In genomic region chr11:76677010-76677771, GRCh38 we compare ENCODE assay signal across 27 cellular contexts. TPM values are rescaled to one million over a fixed set of nuclear protein-coding genes. Genes with fewer than 3 reads are reported as not detected.
DNase-seq lines count a peak whose midpoint lies in the region; ATAC-seq, FAIRE-seq and TF ChIP-seq lines count a peak whose summit lies in the region.
"Had no signal": no experiment of that assay in that cellular context is flagged by ENCODE, and none has a peak within 500 bp of the region (broad histone marks: within the 10 kb centered on the region; RNA-seq: fewer than 3 reads in every experiment).

No MANE protein-coding gene starts in this region.

- POLR2A ChIA-PET in K562 (lab: Yijun Ruan, JAX): interaction anchor here (1.1 kb wide), 1 partner anchor 19 kb away, joined by 3 read pairs; no protein-coding TSS in a partner anchor

- FAIRE-seq in K562 (lab: Jason Lieb, UNC): no peak

- H3K4me1 Mint-ChIP-seq in activated naive CD4-positive, alpha-beta T cell treated with anti-CD3 and anti-CD28 coated beads, Interleukin-2, amount 10 ng/mL, durations not matched to agents 7 days and 5 days: peaks cover 39% of the 10 kb centered on the region
- H3K4me1 Mint-ChIP-seq: endodermal cell had no signal

- no TSS peak for BruUV-seq in K562 (replicated peaks; lab: Mats Ljungman, UMichigan)

- H3K27me3 ChIP-seq in K562 (ENCODE audit: control insufficient read depth in 2 of 2, insufficient read depth in 2 of 2, low read length in 2 of 2) (peaks cover 3 to 51% of the 10 kb centered on the region in 2 experiments; a peak in 4 of 5 replicates), smooth muscle cell (ENCODE audit: low read depth) (no peaks in the 10 kb centered on the region)
- H3K27me3 ChIP-seq: right lobe of liver had no signal

- peak; percentile 35 for DNase-seq in activated naive CD4-positive, alpha-beta T cell treated with anti-CD3 and anti-CD28 coated beads, Interleukin-2, amount 10 ng/mL, durations not matched to agents 7 days and 5 days
- no peak for DNase-seq in activated naive CD4-positive, alpha-beta T cell treated with anti-CD3 and anti-CD28 coated beads, Interleukin-2, amount 50 U/mL, for 72 hours (ENCODE audit: low spot score in 2 of 2)
- DNase-seq in HFF-Myc (ENCODE audit: extremely low read depth, low read depth) (no peak), K562 (ENCODE audit: extremely low read depth in 1 of 4, low spot score in 3 of 4) (no peak), smooth muscle cell (lab: John Stamatoyannopoulos, UW; ENCODE audit: unreplicated experiment) (no peak), NCI-H2029 treated with DMSO at 0.1 percent for 48 hours (lab: John Stamatoyannopoulos, UW) (no peak), HuH-7.5 (ENCODE audit: low spot score) (no peak), EL (no peak)
- DNase-seq: activated gamma-delta T cell treated with Interleukin-2 at 50 U/mL for 16 hours; amygdala; CD4-positive, alpha-beta T cell; cortex of kidney; DMS 273 treated with DMSO at 0.1 percent for 48 hours; endodermal cell; GF-D8; glutamatergic neuron; midbrain; NCI-H1436; NCI-H510A treated with DMSO at 0.1 percent for 48 hours; NK-92 treated with Interleukin-12 subunit alpha and Interleukin-12 subunit beta, amount 100 ng/mL, for 24 hours; right lobe of liver; RPMI8226; SK-N-SH; stimulated activated CD4-positive, alpha-beta T cell treated with anti-CD3 and anti-CD28 coated beads, Interleukin-15, amount 100 ng/mL, for 24 hours had no signal

- 0 out of 2 replicates have a peak, but pooled peaks cover 2% of the 10 kb centered on the region for H4K20me1 ChIP-seq in K562 (replicated peaks; ENCODE audit: control insufficient read depth, insufficient read depth, low read length)
- no peaks in the 10 kb centered on the region for H4K20me1 ChIP-seq in smooth muscle cell (ENCODE audit: low read depth)

- H3K9me3 Mint-ChIP-seq in activated naive CD4-positive, alpha-beta T cell treated with anti-CD3 and anti-CD28 coated beads, Interleukin-2, amount 10 ng/mL, durations not matched to agents 7 days and 5 days: no peaks in the 10 kb centered on the region
- no peaks in the 10 kb centered on the region for H3K9me3 Mint-ChIP-seq in activated naive CD4-positive, alpha-beta T cell treated with anti-CD3 and anti-CD28 coated beads, Interleukin-2, amount 50 U/mL, for 72 hours
- H3K9me3 Mint-ChIP-seq: CD4-positive, alpha-beta T cell; endodermal cell; natural killer cell treated with Interleukin-12 subunit alpha and Interleukin-12 subunit beta and Interleukin-15 and Interleukin-18, amount 100 ng/mL, for 72 hours had no signal

- H3K4me3 Mint-ChIP-seq in activated naive CD4-positive, alpha-beta T cell treated with anti-CD3 and anti-CD28 coated beads, Interleukin-2, amount 10 ng/mL, durations not matched to agents 7 days and 5 days: no peak overlapping the region
- H3K4me3 Mint-ChIP-seq: CD4-positive, alpha-beta T cell; endodermal cell; natural killer cell treated with Interleukin-12 subunit alpha and Interleukin-12 subunit beta and Interleukin-15 and Interleukin-18, amount 100 ng/mL, for 72 hours had no signal

- H3K79me2 ChIP-seq in K562 (ENCODE audit: control insufficient read depth, insufficient read depth, low read length) (no peaks in the 10 kb centered on the region), smooth muscle cell (ENCODE audit: low read depth) (no peaks in the 10 kb centered on the region)

- peaks cover 63% of the 10 kb centered on the region for H3K27me3 Mint-ChIP-seq in activated naive CD4-positive, alpha-beta T cell treated with anti-CD3 and anti-CD28 coated beads, Interleukin-2, amount 10 ng/mL, durations not matched to agents 7 days and 5 days

- intact Hi-C loops in K562 (cut with micrococcal nuclease): loop anchor here (10.0 kb wide), 1 partner anchor 352 kb away; no protein-coding TSS in a partner anchor

- H3K27ac Mint-ChIP-seq in activated naive CD4-positive, alpha-beta T cell treated with anti-CD3 and anti-CD28 coated beads, Interleukin-2, amount 10 ng/mL, durations not matched to agents 7 days and 5 days: no peak overlapping the region
- H3K27ac Mint-ChIP-seq in activated naive CD4-positive, alpha-beta T cell treated with anti-CD3 and anti-CD28 coated beads, Interleukin-2, amount 50 U/mL, for 72 hours: no peak overlapping the region
- H3K27ac Mint-ChIP-seq: CD4-positive, alpha-beta T cell; endodermal cell; natural killer cell treated with Interleukin-12 subunit alpha and Interleukin-12 subunit beta and Interleukin-15 and Interleukin-18, amount 100 ng/mL, for 72 hours had no signal

- H3K9me3 ChIP-seq in K562 (replicated peaks; ENCODE audit: control insufficient read depth, insufficient read depth, low read depth, low read length) (no peaks in the 10 kb centered on the region), smooth muscle cell (replicated peaks; ENCODE audit: low read depth) (no peaks in the 10 kb centered on the region)
- H3K9me3 ChIP-seq: right lobe of liver, SK-N-SH had no signal

- H3K4me3 ChIP-seq in HFF-Myc (replicated peaks; ENCODE audit: low read depth, low read length) (no peak overlapping the region), K562 (no peak overlapping the region), smooth muscle cell (no peak overlapping the region)
- H3K4me3 ChIP-seq: right lobe of liver had no signal

- no peak overlapping the region for H3K27ac ChIP-seq in K562 (ENCODE audit: extremely low read depth, low read depth, low read length)
- no peak overlapping the region for H3K27ac ChIP-seq in smooth muscle cell (ENCODE audit: low read depth)
- H3K27ac ChIP-seq: right lobe of liver, VCaP had no signal

- H3K36me3 ChIP-seq in K562 (ENCODE audit: control insufficient read depth, insufficient read depth, low read length) (no peaks in the 10 kb centered on the region), smooth muscle cell (ENCODE audit: low read depth) (no peaks in the 10 kb centered on the region)
- H3K36me3 ChIP-seq: right lobe of liver had no signal

- TF ChIP-seq EP300 in K562 (IDR thresholded peaks at IDR 0.05; ENCODE audit: low read length): no peak

- no peak overlapping the region for H3K4me2 ChIP-seq in K562 (ENCODE audit: insufficient read depth, low read length)
- H3K4me2 ChIP-seq in smooth muscle cell: peak overlapping the region; percentile 19
- H3K4me2 ChIP-seq: SK-N-SH had no signal

- no peak for TF ChIP-seq POLR2A in K562 (conservative IDR thresholded peaks at IDR 0.05)

- no peak for ATAC-seq in activated naive CD4-positive, alpha-beta T cell treated with anti-CD3 and anti-CD28 coated beads, Interleukin-2, amount 50 U/mL, for 72 hours
- no peak for ATAC-seq in K562
- ATAC-seq: natural killer cell treated with Interleukin-12 subunit alpha and Interleukin-12 subunit beta and Interleukin-15 and Interleukin-18, amount 100 ng/mL, for 72 hours had no signal

- WGBS in K562 (ENCODE audit: insufficient coverage, low coverage, missing lambda C conversion rate): 0% methylated on average over 8 of the region's 8 CpGs
- 60% methylated on average over 8 of the region's 8 CpGs for WGBS in smooth muscle cell (ENCODE audit: low lambda C conversion rate)

- H3K9ac ChIP-seq in K562 (ENCODE audit: insufficient read depth in 1 of 2, low read depth in 2 of 2, low read length in 2 of 2) (peak overlapping the region in 1 of 2 experiments; percentile 22; a peak in 1 of 4 replicates), smooth muscle cell (ENCODE audit: low read depth) (no peak overlapping the region)
- H3K9ac ChIP-seq: SK-N-SH had no signal

- TF ChIP-seq CTCF in HFF-Myc (IDR thresholded peaks at IDR 0.05; ENCODE audit: low read depth, low read length, missing control alignments) (peak; percentile 2), K562 (IDR thresholded peaks at IDR 0.05 in 2 of 3, conservative IDR thresholded peaks at IDR 0.05 in 1 of 3; ENCODE audit: insufficient read depth in 2 of 3, low read depth in 1 of 3, low read length in 3 of 3) (no peak), smooth muscle cell (IDR thresholded peaks at IDR 0.05; ENCODE audit: borderline replicate concordance, insufficient read depth, poor library complexity, severe bottlenecking) (no peak)

- H2AFZ ChIP-seq in K562 (ENCODE audit: low read depth, low read length) (no peak overlapping the region), smooth muscle cell (ENCODE audit: low read depth) (no peak overlapping the region)

- H3K9me1 ChIP-seq in K562 (ENCODE audit: control insufficient read depth, insufficient read depth, low read length): no peaks in the 10 kb centered on the region

- peaks cover 0 to 11% of the 10 kb centered on the region in 2 experiments; a peak in 2 of 5 replicates for H3K4me1 ChIP-seq in K562 (replicated peaks in 1 of 2; ENCODE audit: control insufficient read depth in 2 of 2, insufficient read depth in 2 of 2, low read length in 2 of 2)
- H3K4me1 ChIP-seq in smooth muscle cell (ENCODE audit: low read depth): no peaks in the 10 kb centered on the region

- TF ChIP-seq RAD21 in K562 (CRISPR knock-in tag; conservative IDR thresholded peaks at IDR 0.05 in 1 of 2, IDR thresholded peaks at IDR 0.05 in 1 of 2): no peak

- H3K36me3 Mint-ChIP-seq in activated naive CD4-positive, alpha-beta T cell treated with anti-CD3 and anti-CD28 coated beads, Interleukin-2, amount 10 ng/mL, durations not matched to agents 7 days and 5 days: no peaks in the 10 kb centered on the region
- H3K36me3 Mint-ChIP-seq in activated naive CD4-positive, alpha-beta T cell treated with anti-CD3 and anti-CD28 coated beads, Interleukin-2, amount 50 U/mL, for 72 hours: no peaks in the 10 kb centered on the region
- H3K36me3 Mint-ChIP-seq: natural killer cell treated with Interleukin-12 subunit alpha and Interleukin-12 subunit beta and Interleukin-15 and Interleukin-18, amount 100 ng/mL, for 72 hours had no signal

- H3F3A ChIP-seq in smooth muscle cell (ENCODE audit: low read depth): peaks cover 7% of the 10 kb centered on the region

- CTCF ChIA-PET in activated naive CD4-positive, alpha-beta T cell treated with anti-CD3 and anti-CD28 coated beads, Interleukin-2, amount 10 ng/mL, durations not matched to agents 7 days and 5 days (lab: Charles Lee): interaction anchor here (3.7 kb wide), 1 partner anchor 469 kb away, joined by 19 read pairs; no protein-coding TSS in a partner anchor
- CTCF ChIA-PET in K562 (lab: Yijun Ruan, JAX; ENCODE audit: low intra/inter-chr PET ratio): no interaction called here

- in situ Hi-C loops in K562 (cut with MboI): no loop called here

RNA-seq across cellular contexts. Expression of gene LRRC32, which starts 6.6 kb away (rescaled TPM):
- under 1 TPM; 0.30 to 0.43 TPM for total RNA-seq in activated naive CD4-positive, alpha-beta T cell treated with anti-CD3 and anti-CD28 coated beads, Interleukin-2, amount 50 U/mL, for 72 hours
- 0.21 and 0.65 TPM in 2 replicates for total RNA-seq in K562 (2011; cell fraction: chromatin; rRNA removed; ENCODE audit: low replicate concordance)
- total RNA-seq in K562 (2011; cell fraction: nucleolus; rRNA removed): 0.79 and 1.3 TPM in 2 replicates
- 0.76 and 0.81 TPM in 2 replicates for total RNA-seq in K562 (2011; cell fraction: nucleoplasm; rRNA removed)
- total RNA-seq in K562 (2014; rRNA removed) (0.16 and 0.50 TPM in 2 replicates), K562 (2014; rRNA removed; fragmentation: Illumina TruSeq; extraction: Trizol) (0.16 TPM in 1 of 2 replicates, not detected in the other), K562 (2015; rRNA removed; fragmentation: Illumina TruSeq; extraction: Trizol) (not detected in 2 replicates), K562 (2021) (0.20 and 0.31 TPM in 2 replicates), smooth muscle cell (147 and 171 TPM in 2 replicates)
- polyA plus RNA-seq in K562 (2011; rRNA removed) (0.10 and 0.47 TPM in 2 replicates), K562 (2014; fragmentation: Illumina TruSeq; extraction: Trizol) (0.18 and 0.44 TPM in 2 replicates), K562 (2014; fragmentation: Nextera tagmentation; extraction: Ambion mirVana) (not detected), K562 (2014; rRNA removed) (0.08 TPM in 1 of 2 replicates, not detected in the other), smooth muscle cell (330 and 444 TPM in 2 replicates)
- polyA plus RNA-seq in K562 (2011; cell fraction: cytosol; rRNA removed): 0.44 and 0.48 TPM in 2 replicates
- polyA plus RNA-seq in K562 (2011; cell fraction: nucleus; rRNA removed): 0.41 and 0.63 TPM in 2 replicates
- polyA plus RNA-seq in K562 (2012): 0.12 and 0.65 TPM in 2 replicates
- polyA minus RNA-seq in K562 (2011; rRNA and poly(A)+ RNA removed): 0.53 and 0.57 TPM in 2 replicates
- polyA minus RNA-seq in K562 (2011; cell fraction: cytosol; rRNA and poly(A)+ RNA removed): 0.55 and 0.67 TPM in 2 replicates
- polyA minus RNA-seq in K562 (2011; cell fraction: nucleus; rRNA and poly(A)+ RNA removed): 0.13 and 0.56 TPM in 2 replicates
- total RNA-seq: A673 had no signal

Comparison
In these comparisons a context has a peak if more than half of its experiments do, and no peak if none do; other contexts are left out.
1. RNA of gene LRRC32, which starts 6.6 kb away (total RNA-seq): 147 to 171 TPM in smooth muscle cell; 0.30 to 0.43 TPM in activated naive CD4-positive, alpha-beta T cell treated with anti-CD3 and anti-CD28 coated beads, Interleukin-2, amount 50 U/mL, for 72 hours and 0.16 to 1.3 TPM in K562; every median in the first group is over 10 times any median in the second.